28 cellular contexts compared by ENCODE assay signal in genomic region chr1:147526501-147526900, GRCh38.
"Had no signal": no experiment of that assay in that cellular context is flagged by ENCODE, and none has a peak within 500 bp of the region (broad histone marks: within the 10 kb centered on the region; RNA-seq: fewer than 3 reads in every experiment).

No MANE protein-coding gene starts in this region.

- H3K4me3 Mint-ChIP-seq: dendritic cell treated with granulocyte-macrophage colony-stimulating factor and Interleukin-4, amounts not matched to agents 40 ng/mL and 50 ng/mL, for 4 days; effector memory CD8-positive, alpha-beta T cell; endodermal cell had no signal

- H3K36me3 ChIP-seq: colonic mucosa, esophagus muscularis mucosa, esophagus squamous epithelium, gastrocnemius medialis, gastroesophageal sphincter, heart left ventricle, heart right ventricle had no signal

- H3K27ac Mint-ChIP-seq: dendritic cell treated with granulocyte-macrophage colony-stimulating factor and Interleukin-4, amounts not matched to agents 40 ng/mL and 50 ng/mL, for 4 days; effector memory CD8-positive, alpha-beta T cell; endodermal cell had no signal

- H3K9me3 Mint-ChIP-seq: dendritic cell treated with granulocyte-macrophage colony-stimulating factor and Interleukin-4, amounts not matched to agents 40 ng/mL and 50 ng/mL, for 4 days; effector memory CD8-positive, alpha-beta T cell; endodermal cell had no signal

- H3K4me3 ChIP-seq: colonic mucosa, coronary artery, dorsolateral prefrontal cortex, esophagus muscularis mucosa, esophagus squamous epithelium, gastrocnemius medialis, gastroesophageal sphincter, heart left ventricle, heart right ventricle had no signal

- FAIRE-seq: colon, endometrium, endothelial cell of umbilical vein, frontal cortex had no signal

- H3K4me1 ChIP-seq: colonic mucosa, esophagus muscularis mucosa, esophagus squamous epithelium, foreskin keratinocyte, gastrocnemius medialis, gastroesophageal sphincter, heart left ventricle, heart right ventricle had no signal

- DNase-seq: colonic mucosa; dermis blood vessel endothelial cell; dorsolateral prefrontal cortex; effector CD4-positive, alpha-beta T cell; effector CD8-positive, alpha-beta T cell; effector memory CD4-positive, alpha-beta T cell; effector memory CD8-positive, alpha-beta T cell; endodermal cell; erythroblast; esophagus squamous epithelium; foreskin fibroblast; foreskin keratinocyte; foreskin melanocyte; gastrocnemius medialis; glutamatergic neuron; head of caudate nucleus; heart left ventricle; heart right ventricle had no signal

- H3K27ac ChIP-seq: colonic mucosa, coronary artery, dorsolateral prefrontal cortex, epithelial cell of prostate, esophagus muscularis mucosa, esophagus squamous epithelium, foreskin keratinocyte, gastrocnemius medialis, gastroesophageal sphincter, heart left ventricle, heart right ventricle had no signal

- H3K27me3 ChIP-seq: colonic mucosa, esophagus muscularis mucosa, gastrocnemius medialis, gastroesophageal sphincter, heart left ventricle, heart right ventricle had no signal

- ATAC-seq: effector memory CD8-positive, alpha-beta T cell; esophagus mucosa; foreskin keratinocyte; gastrocnemius medialis; gastroesophageal sphincter; heart left ventricle; heart right ventricle had no signal

- H3K9me3 ChIP-seq: colonic mucosa, esophagus muscularis mucosa, esophagus squamous epithelium, gastrocnemius medialis, gastroesophageal sphincter, heart left ventricle, heart right ventricle had no signal
